ENCODE assay signal across 17 cellular contexts in the genomic region with DNA sequence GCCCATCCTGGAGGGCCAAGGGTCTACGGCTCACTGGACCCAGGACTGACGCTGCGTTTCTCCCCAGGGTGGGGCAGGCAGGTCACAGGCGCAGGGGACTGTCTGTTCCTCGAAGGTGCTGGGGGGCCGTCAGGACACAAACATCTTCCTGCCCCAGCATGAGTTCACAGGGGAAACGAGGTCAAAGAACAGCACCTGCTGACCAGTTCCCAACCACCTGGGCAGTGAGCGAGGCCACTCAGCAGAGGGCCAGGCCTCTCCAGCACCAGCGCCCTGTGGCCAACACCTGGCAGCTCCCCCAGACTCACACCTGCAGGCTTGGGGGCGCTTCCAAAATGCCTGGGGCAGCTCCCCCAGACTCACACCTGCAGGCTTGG. TPM values are rescaled to one million over a fixed set of nuclear protein-coding genes. Genes with fewer than 3 reads are reported as not detected.
DNase-seq lines count a peak whose midpoint lies in the region; FAIRE-seq and TF ChIP-seq lines count a peak whose summit lies in the region.
"Had no signal": no experiment of that assay in that cellular context is flagged by ENCODE, and none has a peak within 500 bp of the region (broad histone marks: within the 10 kb centered on the region; RNA-seq: fewer than 3 reads in every experiment).

No MANE protein-coding gene starts in this region.

- H3K27me3 ChIP-seq in bronchial epithelial cell (ENCODE audit: control insufficient read depth, insufficient read depth, low read length) (no peaks in the 10 kb centered on the region), esophagus muscularis mucosa (no peaks in the 10 kb centered on the region), tibial artery (no peaks in the 10 kb centered on the region)

- no peak overlapping the region for H3K27ac ChIP-seq in HEK293 (ENCODE audit: extremely low read depth, low read depth, low read length)
- peak overlapping the region; percentile 21 to 87 (median 71) for H3K27ac ChIP-seq in esophagus muscularis mucosa (replicated peaks in 1 of 4)
- H3K27ac ChIP-seq in tibial artery: peak overlapping the region; percentile 75 to 82

- CTCF ChIA-PET in HEK293 (lab: Yijun Ruan, JAX): interaction anchor here (0.7 kb wide), 1 partner anchor 614 kb away, joined by 5 read pairs; no protein-coding TSS in a partner anchor

- FAIRE-seq in bronchial epithelial cell (lab: Jason Lieb, UNC): peak; percentile 43
- FAIRE-seq: GM12891, GM18507, H54 had no signal

- WGBS in esophagus muscularis mucosa: 80% methylated on average over 4 of the region's 10 CpGs

- TF ChIP-seq POLR2A in esophagus muscularis mucosa (IDR thresholded peaks at IDR 0.05; ENCODE audit: low read depth): no peak

- H3K4me1 ChIP-seq in HEK293 (ENCODE audit: control insufficient read depth, insufficient read depth, low read length) (no peaks in the 10 kb centered on the region), esophagus muscularis mucosa (peaks cover 70 to 90% (median 83%) of the 10 kb centered on the region in 4 donors), tibial artery (peaks cover 3 to 82% (median 72%) of the 10 kb centered on the region in 4 donors)
- H3K4me1 ChIP-seq: HAP-1 had no signal

- intact Hi-C loops in esophagus muscularis mucosa (cut with DNase I): no loop called here
- intact Hi-C loops in tibial artery (cut with DNase I; ENCODE audit: low total_unique reads): no loop called here

- no peak for TF ChIP-seq CTCF in HEK293 (tag by site-specific recombination; IDR thresholded peaks at IDR 0.05)
- no peak for TF ChIP-seq CTCF in bronchial epithelial cell (IDR thresholded peaks at IDR 0.05; ENCODE audit: insufficient read depth, low read length, severe bottlenecking)
- TF ChIP-seq CTCF in esophagus muscularis mucosa (IDR thresholded peaks at IDR 0.05): no peak
- no peak for TF ChIP-seq CTCF in tibial artery (IDR thresholded peaks at IDR 0.05)

- no peaks in the 10 kb centered on the region for H3K9me3 ChIP-seq in HEK293 (ENCODE audit: control insufficient read depth, insufficient read depth, low read depth, low read length)
- no peaks in the 10 kb centered on the region for H3K9me3 ChIP-seq in esophagus muscularis mucosa
- no peaks in the 10 kb centered on the region for H3K9me3 ChIP-seq in tibial artery
- H3K9me3 ChIP-seq: HAP-1 had no signal

- DNase-seq in bronchial epithelial cell (ENCODE audit: low read depth): no peak
- DNase-seq in esophagus muscularis mucosa (ENCODE audit: extremely low spot score): no peak
- DNase-seq in tibial artery: no peak
- DNase-seq in activated CD4-positive, alpha-beta T cell treated with anti-CD3 and anti-CD28 coated beads for 4 hours: no peak
- DNase-seq in KG1 (lab: John Stamatoyannopoulos, UW): no peak
- DNase-seq: Calu3; CD4-positive, alpha-beta memory T cell; COR-L47; DMS53; DMS79 treated with DMSO at 0.1 percent for 48 hours; GF-D8; GOT3 had no signal

- H3K36me3 ChIP-seq in HEK293 (ENCODE audit: control insufficient read depth in 2 of 2, insufficient read depth in 1 of 2, low read length in 2 of 2) (peaks cover 0 to 10% of the 10 kb centered on the region in 2 experiments; a peak in 1 of 3 replicates), bronchial epithelial cell (ENCODE audit: control insufficient read depth, insufficient read depth, low read length) (peaks cover 2% of the 10 kb centered on the region), esophagus muscularis mucosa (peaks cover 0 to 32% (median 15%) of the 10 kb centered on the region in 4 donors), tibial artery (peaks cover 0 to 27% (median 0%) of the 10 kb centered on the region in 3 donors)
- H3K36me3 ChIP-seq: HAP-1 had no signal

- TF ChIP-seq EP300 in esophagus muscularis mucosa (IDR thresholded peaks at IDR 0.05): no peak

- no peak overlapping the region for H3K4me3 ChIP-seq in HEK293 (ENCODE audit: low read depth, low read length)
- no peak overlapping the region for H3K4me3 ChIP-seq in bronchial epithelial cell (ENCODE audit: low read depth, low read length)
- no peak overlapping the region for H3K4me3 ChIP-seq in esophagus muscularis mucosa
- no peak overlapping the region for H3K4me3 ChIP-seq in tibial artery
- H3K4me3 ChIP-seq: HAP-1 had no signal

- POLR2A ChIA-PET in HEK293 (lab: Yijun Ruan, JAX): interaction anchor here (0.9 kb wide), 1 partner anchor 22 kb away, joined by 5 read pairs; no protein-coding TSS in a partner anchor

TF ChIP-seq in HEK293, 187 proteins besides CTCF, POLR2A, EP300 and RAD21:
- TF ChIP-seq BCL11A (tag by site-specific recombination; IDR thresholded peaks at IDR 0.05; ENCODE audit: low read depth) (no peak), GLIS2 (tag by site-specific recombination; IDR thresholded peaks at IDR 0.05) (0 out of 2 replicates have a peak, but pooled peaks have one; percentile 14)

RNA-seq across cellular contexts. Expression of gene TIMM22, which starts 29.7 kb away (rescaled TPM):
- total RNA-seq in bronchial epithelial cell (11.3 and 16.3 TPM in 2 replicates), esophagus muscularis mucosa (10 to 100 TPM; 14.1 to 17.9 (median 15.8) TPM)

RNA-seq across cellular contexts. Expression of gene NXN, which starts 47.0 kb away (rescaled TPM):
- total RNA-seq in bronchial epithelial cell (64.4 and 70.3 TPM in 2 replicates), esophagus muscularis mucosa (10 to 100 TPM; 37.0 to 65.6 (median 49.8) TPM)
